1 cellular context compared by ENCODE assay signal in the genomic region with DNA sequence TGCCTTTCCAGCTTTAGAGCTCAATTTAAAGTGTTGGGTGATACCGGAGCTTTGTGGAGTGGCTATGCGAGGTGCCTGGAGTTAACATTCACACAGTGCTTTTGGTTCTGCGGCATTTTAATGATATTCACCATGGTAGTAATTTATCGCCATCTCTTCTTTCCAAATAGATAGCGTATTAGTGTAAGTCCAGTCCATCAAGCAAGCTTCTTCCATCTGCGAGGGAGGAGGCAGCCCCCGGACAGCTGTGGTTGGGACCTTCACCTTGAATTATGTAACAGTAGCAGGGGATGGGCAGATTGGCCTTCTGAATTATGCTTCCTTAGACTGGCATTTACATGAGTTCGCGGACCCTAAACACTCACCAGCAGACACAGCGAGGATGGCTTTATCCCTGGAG.
TF ChIP-seq lines count a peak whose summit lies in the region.

No MANE protein-coding gene starts in this region.

TF ChIP-seq in H1, 55 proteins besides CTCF, POLR2A, EP300 and RAD21:
- no peak for TF ChIP-seq HDAC2 (IDR thresholded peaks at IDR 0.05; ENCODE audit: borderline replicate concordance in 1 of 2, low read depth in 2 of 2, low read length in 2 of 2)
- no peak for TF ChIP-seq HDAC6 (IDR thresholded peaks at IDR 0.05; ENCODE audit: low read depth, low read length)
- no peak for TF ChIP-seq TBP (IDR thresholded peaks at IDR 0.05; ENCODE audit: low read depth, low read length)
- TF ChIP-seq SP1 (IDR thresholded peaks at IDR 0.05; ENCODE audit: low read depth, low read length): no peak
- no peak for TF ChIP-seq SIN3A (conservative IDR thresholded peaks at IDR 0.05 in 1 of 2, IDR thresholded peaks at IDR 0.05 in 1 of 2; ENCODE audit: low read depth in 1 of 2, low read length in 2 of 2)
- no peak for TF ChIP-seq SP4 (IDR thresholded peaks at IDR 0.05; ENCODE audit: low read length)
- TF ChIP-seq BCL11A (IDR thresholded peaks at IDR 0.05; ENCODE audit: low read depth in 2 of 2, low read length in 2 of 2): no peak
- TF ChIP-seq SIX5 (IDR thresholded peaks at IDR 0.05; ENCODE audit: low read depth, low read length): no peak
- TF ChIP-seq TCF12 (IDR thresholded peaks at IDR 0.05; ENCODE audit: low read depth, low read length): no peak
- no peak for TF ChIP-seq ZNF274 (IDR thresholded peaks at IDR 0.05; ENCODE audit: borderline replicate concordance, extremely low read depth, low read length)
- no peak for TF ChIP-seq POU5F1 (IDR thresholded peaks at IDR 0.05; ENCODE audit: low read depth, low read length)
- TF ChIP-seq CREB1 (IDR thresholded peaks at IDR 0.05): no peak
- TF ChIP-seq TAF1 (IDR thresholded peaks at IDR 0.05; ENCODE audit: low read depth, low read length): no peak
- TF ChIP-seq SRF (IDR thresholded peaks at IDR 0.05; ENCODE audit: low read depth, low read length): no peak
- no peak for TF ChIP-seq CTBP2 (IDR thresholded peaks at IDR 0.05; ENCODE audit: borderline replicate concordance, insufficient read depth, insufficient read length, low read length)
